Comparison of ENCODE assay signal across 1 cellular context in the genomic region with DNA sequence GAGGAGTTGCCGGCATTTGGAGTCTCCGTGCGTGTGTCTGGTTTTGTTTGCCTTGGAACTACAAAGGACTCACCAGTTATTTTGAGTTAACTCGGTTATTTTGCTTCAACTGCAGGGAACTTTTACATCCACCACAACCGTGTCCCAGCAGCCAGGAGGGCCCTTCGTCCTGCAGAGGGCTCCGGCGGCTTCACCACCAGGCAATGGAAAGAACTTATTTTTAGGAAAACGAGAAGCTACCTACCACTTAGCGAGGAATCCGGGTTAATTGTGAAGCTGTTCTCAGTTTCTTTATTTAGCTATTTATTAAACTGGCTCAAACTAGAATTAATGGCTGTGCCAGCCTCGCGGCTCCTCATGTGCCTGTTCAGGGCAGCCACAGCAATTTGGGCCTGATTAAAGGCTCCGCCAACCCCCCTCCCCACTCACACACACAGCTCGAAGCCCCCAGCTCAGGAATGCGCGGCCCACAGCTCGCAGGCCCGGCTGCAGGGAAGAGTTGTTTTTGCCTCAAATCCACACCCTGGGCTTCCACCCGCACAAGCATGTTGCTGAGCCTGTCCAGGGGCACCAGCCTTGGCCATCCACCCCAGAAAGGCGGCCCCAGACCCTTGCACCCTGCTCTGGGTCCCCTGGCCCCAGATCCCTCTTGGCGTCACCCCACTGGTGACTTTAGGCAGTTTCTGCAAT.
TF ChIP-seq lines count a peak whose summit lies in the region.

No MANE protein-coding gene starts in this region.

TF ChIP-seq in GM23338, 12 proteins besides CTCF, POLR2A, EP300 and RAD21 (continued from another document):
- TF ChIP-seq ZNF462 (CRISPR knock-in tag; IDR thresholded peaks at IDR 0.05) (no peak), EZH2 (IDR thresholded peaks at IDR 0.05; ENCODE audit: low read depth, unreplicated experiment) (no peak), ZNF331 (CRISPR knock-in tag; IDR thresholded peaks at IDR 0.05; ENCODE audit: low read depth) (no peak)
TF ChIP-seq in GM23338: peak in this region for 0.
